8 cellular contexts compared by ENCODE assay signal in genomic region chr4:138241281-138242075, GRCh38. TPM values are rescaled to one million over a fixed set of nuclear protein-coding genes. Genes with fewer than 3 reads are reported as not detected.
DNase-seq lines count a peak whose midpoint lies in the region; ATAC-seq, FAIRE-seq and TF ChIP-seq lines count a peak whose summit lies in the region.

No MANE protein-coding gene starts in this region.

- H3K27me3 ChIP-seq in A673 (replicated peaks; ENCODE audit: insufficient read depth, low read depth, low read length, poor library complexity), result no peaks in the 10 kb centered on the region

- peaks cover 21% of the 10 kb centered on the region for H3K4me1 Mint-ChIP-seq in stimulated activated naive CD8-positive, alpha-beta T cell treated with anti-CD3 and anti-CD28 coated beads, Interleukin-15, amount 100 ng/mL, for 72 hours

- TF ChIP-seq POLR2A in GM12892 (IDR thresholded peaks at IDR 0.05; ENCODE audit: low read depth, low read length), result no peak

- H3K27me3 Mint-ChIP-seq in stimulated activated naive CD8-positive, alpha-beta T cell treated with anti-CD3 and anti-CD28 coated beads, Interleukin-15, amount 100 ng/mL, for 72 hours, result no peaks in the 10 kb centered on the region

- FAIRE-seq in GM12892 (lab: Jason Lieb, UNC) (peak; percentile 62), HTR-8/SVneo (lab: Jason Lieb, UNC) (peak; percentile 52)

- intact Hi-C loops in A673 (cut with micrococcal nuclease; ENCODE audit: unreplicated experiment), result loop anchor here (5.0 kb wide), 1 partner anchor 316 kb away; no protein-coding TSS in a partner anchor

- peak overlapping the region; percentile 98 for H3K27ac ChIP-seq in A673 (ENCODE audit: low read depth, low read length, poor library complexity, severe bottlenecking)

- peak; percentile 21 for ATAC-seq in stimulated activated naive CD8-positive, alpha-beta T cell treated with anti-CD3 and anti-CD28 coated beads, Interleukin-15, amount 100 ng/mL, for 72 hours
- ATAC-seq in HG03378 (IDR thresholded peaks at IDR 0.05; ENCODE audit: unreplicated experiment), result no peak

- no peaks in the 10 kb centered on the region for H3K9me3 ChIP-seq in A673 (ENCODE audit: low read depth, low read length, poor library complexity, severe bottlenecking)

- CTCF ChIA-PET in A673 (lab: Charles Lee), result interaction anchor here (1.3 kb wide), 1 partner anchor 253 kb away, joined by 5 read pairs; no protein-coding TSS in a partner anchor

- peaks cover 8% of the 10 kb centered on the region for H3K36me3 ChIP-seq in A673 (ENCODE audit: insufficient read depth, low read length, poor library complexity, severe bottlenecking)

- H3K4me3 ChIP-seq in A673 (ENCODE audit: low read depth, low read length, poor library complexity, severe bottlenecking), result peak overlapping the region; percentile 87
- H3K4me3 ChIP-seq in iPS-11a (ENCODE audit: low read depth, low read length), result peak overlapping the region; percentile 76

- H3K27ac Mint-ChIP-seq in stimulated activated naive CD8-positive, alpha-beta T cell treated with anti-CD3 and anti-CD28 coated beads, Interleukin-15, amount 100 ng/mL, for 72 hours, result peak overlapping the region; percentile 98 to 99

- DNase-seq in A673 (ENCODE audit: low spot score) (peak; percentile 54), GM12892 (ENCODE audit: insufficient read length) (no peak), HTR-8/SVneo (ENCODE audit: insufficient read length, low spot score) (no peak), activated gamma-delta T cell treated with Interleukin-2 at 50 U/mL for 16 hours (no peak)
- peak; percentile 52 for DNase-seq in activated CD8-positive, alpha-beta memory T cell treated with anti-CD3 and anti-CD28 coated beads, Interleukin-2, amount 50 U/mL, for 48 hours
- DNase-seq in stimulated activated naive CD8-positive, alpha-beta T cell treated with anti-CD3 and anti-CD28 coated beads, Interleukin-15, amount 100 ng/mL, for 72 hours, result peak; percentile 14 to 18

- H3K4me3 Mint-ChIP-seq in stimulated activated naive CD8-positive, alpha-beta T cell treated with anti-CD3 and anti-CD28 coated beads, Interleukin-15, amount 100 ng/mL, for 72 hours, result peak overlapping the region; percentile 97

- TSS peak; percentile 80 for BruUV-seq in A673 (replicated peaks; lab: Mats Ljungman, UMichigan)

- TF ChIP-seq CTCF in A673 (conservative IDR thresholded peaks at IDR 0.05; ENCODE audit: low read depth, low read length), result no peak

- H3K4me1 ChIP-seq in A673 (ENCODE audit: insufficient read depth, low read length, poor library complexity, severe bottlenecking), result peaks cover 30% of the 10 kb centered on the region

- no peaks in the 10 kb centered on the region for H3K9me3 Mint-ChIP-seq in stimulated activated naive CD8-positive, alpha-beta T cell treated with anti-CD3 and anti-CD28 coated beads, Interleukin-15, amount 100 ng/mL, for 72 hours

- POLR2A ChIA-PET in A673 (lab: Charles Lee; ENCODE audit: low non-redundant PET), result interaction anchor here (0.6 to 1.0 kb wide), 2 partner anchors 9 to 151 kb away, joined by 4 read pairs; no protein-coding TSS in a partner anchor

RNA-seq across cellular contexts. Expression of gene SLC7A11, which starts 0.7 kb away (rescaled TPM):
- total RNA-seq in A673 (2021), result 40.6 and 43.8 TPM in 2 replicates
- 1.5 TPM for polyA plus RNA-seq in GM12892 (2012; ENCODE audit: missing spikeins)

Comparison
In these comparisons a context has a peak if more than half of its experiments do, and no peak if none do; other contexts are left out.
1. DNase-seq: peak in A673 (single experiment), activated CD8-positive, alpha-beta memory T cell treated with anti-CD3 and anti-CD28 coated beads, Interleukin-2, amount 50 U/mL, for 48 hours (single experiment) and stimulated activated naive CD8-positive, alpha-beta T cell treated with anti-CD3 and anti-CD28 coated beads, Interleukin-15, amount 100 ng/mL, for 72 hours (2 of 2); none in GM12892 (single experiment), HTR-8/SVneo (single experiment) and activated gamma-delta T cell treated with Interleukin-2 at 50 U/mL for 16 hours (single experiment).